ENCODE assay signal across 25 cellular contexts in genomic region chr7:54796853-54797252, GRCh38.
"Had no signal": no experiment of that assay in that cellular context is flagged by ENCODE, and none has a peak within 500 bp of the region (broad histone marks: within the 10 kb centered on the region; RNA-seq: fewer than 3 reads in every experiment).

No MANE protein-coding gene starts in this region.

- H3K36me3 Mint-ChIP-seq: naive thymus-derived CD8-positive, alpha-beta T cell had no signal

- H3K4me1 Mint-ChIP-seq: naive thymus-derived CD8-positive, alpha-beta T cell; stimulated activated naive CD8-positive, alpha-beta T cell treated with anti-CD3 and anti-CD28 coated beads, Interleukin-15, amount 100 ng/mL, for 72 hours had no signal

- H3K27me3 ChIP-seq: esophagus muscularis mucosa, neutrophil, right lobe of liver, suprapubic skin, transverse colon, upper lobe of right lung, vagina had no signal

- H3K27ac Mint-ChIP-seq: progenitor cell of endocrine pancreas; stimulated activated naive CD8-positive, alpha-beta T cell treated with anti-CD3 and anti-CD28 coated beads, Interleukin-15, amount 100 ng/mL, for 72 hours had no signal

- H2AFZ ChIP-seq: parathyroid adenoma had no signal

- H3K9me3 ChIP-seq: esophagus muscularis mucosa, lower lobe of right lung, neutrophil, right lobe of liver, suprapubic skin, transverse colon, upper lobe of right lung, vagina had no signal

- H3K4me1 ChIP-seq: lower lobe of right lung, parathyroid adenoma, right lobe of liver, transverse colon, upper lobe of right lung had no signal

- DNase-seq: dermis blood vessel endothelial cell; effector memory CD4-positive, alpha-beta T cell; foreskin melanocyte; head of caudate nucleus; left ventricle myocardium superior; lower lobe of right lung; naive thymus-derived CD8-positive, alpha-beta T cell; right lobe of liver; stimulated activated CD4-positive, alpha-beta T cell treated with anti-CD3 and anti-CD28 coated beads, Interleukin-12 subunit alpha, Interleukin-12 subunit beta, amount 100 ng/mL, for 4 hours; stimulated activated CD4-positive, alpha-beta T cell treated with anti-CD3 and anti-CD28 coated beads, Interleukin-1b, Interleukin-23, amount 100 ng/mL, for 48 hours; stimulated activated CD4-positive, alpha-beta T cell treated with anti-CD3 and anti-CD28 coated beads, Interleukin-4, amount 100 ng/mL, for 1 hour; stimulated activated CD8-positive, alpha-beta memory T cell treated with anti-CD3 and anti-CD28 coated beads, Interleukin-4, amount 100 ng/mL, for 48 hours; stimulated activated naive CD4-positive, alpha-beta T cell; stimulated activated naive CD8-positive, alpha-beta T cell treated with anti-CD3 and anti-CD28 coated beads, Interleukin-15, amount 100 ng/mL, for 72 hours; transverse colon; upper lobe of right lung had no signal

- H3K36me3 ChIP-seq: esophagus muscularis mucosa, lower lobe of right lung, neutrophil, right lobe of liver, suprapubic skin, transverse colon, upper lobe of right lung, vagina had no signal

- H3K4me2 ChIP-seq: smooth muscle cell had no signal

- H3K4me3 Mint-ChIP-seq: naive thymus-derived CD8-positive, alpha-beta T cell; neural crest cell; stimulated activated naive CD8-positive, alpha-beta T cell treated with anti-CD3 and anti-CD28 coated beads, Interleukin-15, amount 100 ng/mL, for 72 hours had no signal

- H3K27ac ChIP-seq: coronary artery, esophagus muscularis mucosa, lower lobe of right lung, neutrophil, parathyroid adenoma, right lobe of liver, suprapubic skin, transverse colon, upper lobe of right lung, vagina had no signal

- ATAC-seq: left ventricle myocardium superior; lower lobe of right lung; naive thymus-derived CD8-positive, alpha-beta T cell; right lobe of liver; stimulated activated naive CD8-positive, alpha-beta T cell treated with anti-CD3 and anti-CD28 coated beads, Interleukin-15, amount 100 ng/mL, for 72 hours; upper lobe of right lung had no signal

- H3K4me3 ChIP-seq: coronary artery, esophagus muscularis mucosa, lower lobe of right lung, right lobe of liver, smooth muscle cell, suprapubic skin, transverse colon, upper lobe of right lung, vagina had no signal

- H3K79me2 ChIP-seq: parathyroid adenoma had no signal

- H3K9ac ChIP-seq: parathyroid adenoma had no signal

- H3K9me3 Mint-ChIP-seq: neural crest cell; stimulated activated naive CD8-positive, alpha-beta T cell treated with anti-CD3 and anti-CD28 coated beads, Interleukin-15, amount 100 ng/mL, for 72 hours had no signal
